9 cellular contexts compared by ENCODE assay signal in the genomic region with DNA sequence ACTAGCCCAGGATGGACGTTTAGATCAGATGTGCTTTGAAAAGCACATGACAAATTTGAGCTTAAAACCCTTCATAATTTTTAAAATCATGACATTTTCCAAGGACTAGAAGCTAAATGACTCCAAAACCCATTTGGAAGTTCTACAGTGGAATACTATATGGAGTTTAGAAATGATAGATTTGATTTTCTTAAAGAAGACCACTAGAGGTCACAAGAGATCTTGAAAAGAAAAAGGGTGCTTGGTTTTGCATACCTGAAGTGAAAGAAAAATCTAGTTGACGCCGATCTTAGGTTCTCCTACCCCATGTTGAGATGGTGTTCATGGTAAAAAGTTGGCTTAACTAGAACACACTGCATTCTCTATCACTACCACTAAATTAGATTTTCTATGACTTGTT. TPM values are rescaled to one million over a fixed set of nuclear protein-coding genes. Genes with fewer than 3 reads are reported as not detected.
DNase-seq lines count a peak whose midpoint lies in the region; ATAC-seq and TF ChIP-seq lines count a peak whose summit lies in the region.
"Had no signal": no experiment of that assay in that cellular context is flagged by ENCODE, and none has a peak within 500 bp of the region (broad histone marks: within the 10 kb centered on the region; RNA-seq: fewer than 3 reads in every experiment).

No MANE protein-coding gene starts in this region.

- ATAC-seq in DND-41 (ENCODE audit: insufficient read depth, low read depth) (peak; percentile 73), HG03354 (IDR thresholded peaks at IDR 0.05; ENCODE audit: poor library complexity, severe bottlenecking, unreplicated experiment) (peak; percentile 63)

- H3K27me3 ChIP-seq in DND-41 (ENCODE audit: insufficient read depth, low read length, poor library complexity), result no peaks in the 10 kb centered on the region
- peaks cover 0 to 7% of the 10 kb centered on the region in 2 donors for H3K27me3 ChIP-seq in tibial nerve

- TF ChIP-seq POLR2A in tibial nerve (IDR thresholded peaks at IDR 0.05), result no peak

- no peak for TF ChIP-seq EP300 in tibial nerve (IDR thresholded peaks at IDR 0.05)

- H3K36me3 ChIP-seq in DND-41 (ENCODE audit: insufficient read depth, low read length) (no peaks in the 10 kb centered on the region), tibial nerve (no peaks in the 10 kb centered on the region)

- H4K20me1 ChIP-seq in DND-41 (ENCODE audit: insufficient read depth, low read length), result no peaks in the 10 kb centered on the region

- no peak overlapping the region for H3K4me2 ChIP-seq in DND-41 (ENCODE audit: insufficient read depth, low read length)

- TF ChIP-seq CTCF in DND-41 (IDR thresholded peaks at IDR 0.05; ENCODE audit: borderline replicate concordance, extremely low read depth, low read length, poor library complexity, severe bottlenecking) (peak; percentile 62), tibial nerve (IDR thresholded peaks at IDR 0.05) (peak in 4 of 5 experiments; percentile 30 to 66 (median 36))

- no peak overlapping the region for H3K27ac ChIP-seq in DND-41 (ENCODE audit: low read length)
- no peak overlapping the region for H3K27ac ChIP-seq in tibial nerve

- no peak overlapping the region for H2AFZ ChIP-seq in DND-41 (ENCODE audit: low read depth, low read length)

- no peak for DNase-seq in DND-41
- peak; percentile 59 to 87 for DNase-seq in NCI-H526 (lab: John Stamatoyannopoulos, UW)
- DNase-seq in astrocyte of the hippocampus (ENCODE audit: low read depth, low spot score), result peak; percentile 40
- DNase-seq in inferior parietal cortex (ENCODE audit: extremely low spot score), result peak; percentile 75
- no peak for DNase-seq in tibial nerve (ENCODE audit: low spot score in 2 of 2)
- no peak for DNase-seq in T1000 (lab: John Stamatoyannopoulos, UW)
- DNase-seq in epidermal melanocyte (ENCODE audit: insufficient read length, low spot score), result no peak

- WGBS in tibial nerve, 2 donors, result 4 to 5% methylated on average over 3 of the region's 3 CpGs

- H3K4me3 ChIP-seq in DND-41 (ENCODE audit: low read depth in 1 of 2, low read length in 2 of 2) (no peak overlapping the region), tibial nerve (no peak overlapping the region)

- H3K4me1 ChIP-seq in DND-41 (ENCODE audit: insufficient read depth, low read length) (no peaks in the 10 kb centered on the region), tibial nerve (peaks cover 0 to 16% (median 0%) of the 10 kb centered on the region in 4 donors)

- no peaks in the 10 kb centered on the region for H3K79me2 ChIP-seq in DND-41 (ENCODE audit: insufficient read depth, low read length)

- no peak overlapping the region for H3K9ac ChIP-seq in DND-41 (ENCODE audit: low read depth, low read length)

- H3K9me3 ChIP-seq in DND-41 (ENCODE audit: insufficient read depth, low read length, severe bottlenecking) (no peaks in the 10 kb centered on the region), tibial nerve (no peaks in the 10 kb centered on the region)

RNA-seq across cellular contexts. Expression of gene CFAP61, which starts 31.5 kb away (rescaled TPM):
- total RNA-seq in tibial nerve, result 1 to 10 TPM in 1 of 4 donors, under 1 TPM in 2, not detected in 1; 0.21 to 1.5 (median 0.60) TPM
- total RNA-seq: T-helper 1 cell treated with Interleukin-12 subunit alpha and Interleukin-12 subunit beta and Interleukin-4 antibody, amounts not matched to agents 30 ng/mL and 1 ng/mL, for 36 hours had no signal

RNA-seq across cellular contexts. Expression of gene CRNKL1, which starts 31.5 kb away (rescaled TPM):
- total RNA-seq in tibial nerve, result 10 to 100 TPM; 25.5 to 37.9 (median 28.8) TPM

Comparison
In these comparisons a context has a peak if more than half of its experiments do, and no peak if none do; other contexts are left out.
1. DNase-seq: peak in NCI-H526 (2 of 2), astrocyte of the hippocampus (single experiment) and inferior parietal cortex (single experiment); none in DND-41 (single experiment), tibial nerve (0 of 2), T1000 (single experiment) and epidermal melanocyte (single experiment).